12 cellular contexts compared by ENCODE assay signal in the genomic region with DNA sequence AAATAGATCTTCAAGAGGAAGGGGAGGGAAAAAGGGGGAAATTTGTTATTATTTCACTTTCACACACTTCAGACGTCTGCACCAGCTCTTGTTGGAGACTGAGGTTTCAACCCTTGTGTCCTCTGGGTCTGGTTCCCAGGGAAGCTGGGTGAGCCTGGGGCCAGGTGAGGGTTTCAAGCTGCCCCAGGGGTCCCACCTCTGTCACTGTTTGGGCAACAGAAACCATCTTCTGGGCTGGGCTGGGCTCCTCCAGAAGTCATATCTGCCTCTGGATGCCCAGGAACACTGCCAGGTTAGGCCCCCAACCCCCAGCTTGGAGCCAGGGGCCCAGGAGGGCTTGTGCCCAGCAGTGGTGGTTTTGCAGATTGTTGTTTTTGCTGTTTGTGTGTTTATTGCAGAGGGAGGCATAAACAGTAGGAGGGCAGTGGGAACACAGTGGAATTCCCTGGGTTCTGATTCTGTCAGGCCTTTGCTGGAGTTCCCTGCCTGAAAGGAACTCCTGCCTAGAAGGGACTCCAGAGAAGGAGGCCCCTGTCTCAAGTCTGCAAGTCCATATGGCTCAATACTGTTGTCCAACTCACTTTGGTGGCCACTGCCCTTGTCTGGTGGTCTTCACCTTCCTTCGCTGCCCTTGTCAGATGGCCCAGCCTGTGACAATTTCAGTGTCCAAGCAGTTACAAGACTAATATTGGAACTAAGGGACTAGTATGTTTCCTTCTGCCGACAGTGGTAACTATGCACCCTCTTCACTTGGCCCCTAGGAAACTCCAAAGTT. TPM values are rescaled to one million over a fixed set of nuclear protein-coding genes. Genes with fewer than 3 reads are reported as not detected.
A peak's percentile ranks its signal among the peaks of the same experiment; 100 is the strongest.
DNase-seq lines count a peak whose midpoint lies in the region; ATAC-seq and TF ChIP-seq lines count a peak whose summit lies in the region.
"Had no signal": no experiment of that assay in that cellular context is flagged by ENCODE, and none has a peak within 500 bp of the region (broad histone marks: within the 10 kb centered on the region; RNA-seq: fewer than 3 reads in every experiment).

No MANE protein-coding gene starts in this region.

- H3K27ac Mint-ChIP-seq in MCF 10A (ENCODE audit: low read depth, unreplicated experiment): peak overlapping the region; percentile 52
- peak overlapping the region; percentile 88 for H3K27ac Mint-ChIP-seq in osteocyte (ENCODE audit: unreplicated experiment)
- H3K27ac Mint-ChIP-seq: activated naive CD4-positive, alpha-beta T cell treated with anti-CD3 and anti-CD28 coated beads for 36 hours had no signal

- no peak for ATAC-seq in HG02759 (IDR thresholded peaks at IDR 0.05; ENCODE audit: unreplicated experiment)

- H3K9me3 ChIP-seq in BLaER1 (no peaks in the 10 kb centered on the region), HEK293 (ENCODE audit: control insufficient read depth, insufficient read depth, low read depth, low read length) (no peaks in the 10 kb centered on the region)
- H3K9me3 ChIP-seq: MG63 had no signal

- no peak overlapping the region for H3K4me3 ChIP-seq in BLaER1
- H3K4me3 ChIP-seq in HEK293 (ENCODE audit: low read depth, low read length): no peak overlapping the region
- H3K4me3 ChIP-seq: MG63 had no signal

- peaks cover 55% of the 10 kb centered on the region for H3K4me1 Mint-ChIP-seq in MCF 10A (ENCODE audit: insufficient read depth, unreplicated experiment)
- peaks cover 78% of the 10 kb centered on the region for H3K4me1 Mint-ChIP-seq in osteocyte (ENCODE audit: unreplicated experiment)

- no peaks in the 10 kb centered on the region for H4K20me1 ChIP-seq in BLaER1

- TF ChIP-seq CTCF in HEK293 (tag by site-specific recombination; IDR thresholded peaks at IDR 0.05) (no peak), MCF 10A (IDR thresholded peaks at IDR 0.05; ENCODE audit: unreplicated experiment) (no peak), osteocyte (IDR thresholded peaks at IDR 0.05) (no peak)

- H3K4me1 ChIP-seq in BLaER1 (peaks cover 75% of the 10 kb centered on the region), HEK293 (ENCODE audit: control insufficient read depth, insufficient read depth, low read length) (peaks cover 18% of the 10 kb centered on the region)

- H3K27me3 ChIP-seq in BLaER1: no peaks in the 10 kb centered on the region
- H3K27me3 ChIP-seq: MG63 had no signal

- H3K9me3 Mint-ChIP-seq in MCF 10A (ENCODE audit: unreplicated experiment) (no peaks in the 10 kb centered on the region), osteocyte (ENCODE audit: unreplicated experiment) (no peaks in the 10 kb centered on the region)
- H3K9me3 Mint-ChIP-seq: activated naive CD4-positive, alpha-beta T cell treated with anti-CD3 and anti-CD28 coated beads for 36 hours; CD4-positive, CD25-positive, alpha-beta regulatory T cell had no signal

- POLR2A ChIA-PET in HEK293 (lab: Yijun Ruan, JAX): interaction anchor here (0.6 kb wide), 1 partner anchor 368 kb away, joined by 5 read pairs; no protein-coding TSS in a partner anchor
- POLR2A ChIA-PET in MCF 10A (lab: Yijun Ruan, JAX): interaction anchor here (0.6 to 2.7 kb wide), 6 partner anchors 20 to 542 kb away, joined by 3 to 17 read pairs (median 4); partner anchors contain the start of genes ANAPC13 and CEP63

- H3K36me3 Mint-ChIP-seq in MCF 10A (ENCODE audit: insufficient read depth, unreplicated experiment): peaks cover 5% of the 10 kb centered on the region
- no peaks in the 10 kb centered on the region for H3K36me3 Mint-ChIP-seq in osteocyte (ENCODE audit: unreplicated experiment)
- H3K36me3 Mint-ChIP-seq: CD4-positive, CD25-positive, alpha-beta regulatory T cell had no signal

- H3K36me3 ChIP-seq in BLaER1 (no peaks in the 10 kb centered on the region), HEK293 (ENCODE audit: control insufficient read depth in 2 of 2, insufficient read depth in 1 of 2, low read length in 2 of 2) (no peaks in the 10 kb centered on the region)
- H3K36me3 ChIP-seq: MG63 had no signal

- H3K4me2 ChIP-seq in BLaER1: peak overlapping the region; percentile 65

- DNase-seq in MCF 10A (ENCODE audit: unreplicated experiment) (no peak), osteocyte (ENCODE audit: extremely low spot score, unreplicated experiment) (no peak), NCI-H524 (lab: John Stamatoyannopoulos, UW) (no peak), EL (no peak)
- DNase-seq: activated naive CD4-positive, alpha-beta T cell treated with anti-CD3 and anti-CD28 coated beads for 36 hours; CD4-positive, CD25-positive, alpha-beta regulatory T cell; effector memory CD4-positive, alpha-beta T cell had no signal

- no peak overlapping the region for H3K4me3 Mint-ChIP-seq in MCF 10A (ENCODE audit: unreplicated experiment)
- H3K4me3 Mint-ChIP-seq in osteocyte (ENCODE audit: unreplicated experiment): no peak overlapping the region
- H3K4me3 Mint-ChIP-seq: activated naive CD4-positive, alpha-beta T cell treated with anti-CD3 and anti-CD28 coated beads for 36 hours; CD4-positive, CD25-positive, alpha-beta regulatory T cell had no signal

- intact Hi-C loops in MCF 10A (cut with micrococcal nuclease): no loop called here

- CTCF ChIA-PET in HEK293 (lab: Yijun Ruan, JAX): no interaction called here
- CTCF ChIA-PET in MCF 10A (lab: Yijun Ruan, JAX): interaction anchor here (0.6 to 1.3 kb wide), 5 partner anchors 32 to 269 kb away, joined by 3 to 7 read pairs (median 4); no protein-coding TSS in a partner anchor

- H3K27ac ChIP-seq in BLaER1 (0 out of 2 replicates have a peak overlapping the region, but pooled peaks have one; percentile 31), HEK293 (ENCODE audit: extremely low read depth, low read depth, low read length) (peak overlapping the region; percentile 45; the same call in 1 of the 2 replicates)

- no TSS peak for BruUV-seq in MCF 10A (replicated peaks; lab: Mats Ljungman, UMichigan)

- H3K27me3 Mint-ChIP-seq in MCF 10A (ENCODE audit: insufficient read depth, unreplicated experiment) (no peaks in the 10 kb centered on the region), osteocyte (ENCODE audit: unreplicated experiment) (no peaks in the 10 kb centered on the region)
- H3K27me3 Mint-ChIP-seq: CD4-positive, CD25-positive, alpha-beta regulatory T cell had no signal

- no peak overlapping the region for H3K9ac ChIP-seq in BLaER1

TF ChIP-seq in HEK293, 187 proteins besides CTCF, POLR2A, EP300 and RAD21:
- TF ChIP-seq ZFP3 (tag by site-specific recombination; IDR thresholded peaks at IDR 0.05; ENCODE audit: low read depth) (no peak), PRDM4 (tag by site-specific recombination; IDR thresholded peaks at IDR 0.05) (peak; percentile 80), ZBTB20 (tag by site-specific recombination; IDR thresholded peaks at IDR 0.05) (no peak), GLI4 (tag by site-specific recombination; IDR thresholded peaks at IDR 0.05) (no peak), ZIC2 (tag by site-specific recombination; IDR thresholded peaks at IDR 0.05) (peak; percentile 70; the same call in 1 of the 2 replicates), ZNF571 (tag by site-specific recombination; IDR thresholded peaks at IDR 0.05) (no peak)

RNA-seq across cellular contexts. Expression of gene RAB6B, which starts 47.3 kb away (rescaled TPM):
- 0.96 and 1.1 TPM in 2 replicates for total RNA-seq in MCF 10A (2022)
- 7.8 and 11.3 TPM in 2 replicates for total RNA-seq in osteocyte
- total RNA-seq: activated naive CD4-positive, alpha-beta T cell treated with anti-CD3 and anti-CD28 coated beads for 36 hours; HT-29 had no signal
